Comparison of ENCODE assay signal across 1 cellular context in genomic region chr1:228463009-228463558, GRCh38.
TF ChIP-seq lines count a peak whose summit lies in the region.

No MANE protein-coding gene starts in this region.

TF ChIP-seq in GM23338, 12 proteins besides CTCF, POLR2A, EP300 and RAD21 (continued from another document):
- TF ChIP-seq ZNF462 (CRISPR knock-in tag; IDR thresholded peaks at IDR 0.05), result no peak
- TF ChIP-seq POLR2AphosphoS5 (IDR thresholded peaks at IDR 0.05; ENCODE audit: low read depth), result no peak
- no peak for TF ChIP-seq STAT1 (IDR thresholded peaks at IDR 0.05; ENCODE audit: unreplicated experiment)
- TF ChIP-seq CREB1 (CRISPR knock-in tag; IDR thresholded peaks at IDR 0.05; ENCODE audit: low read depth), result no peak
- no peak for TF ChIP-seq JUNB (IDR thresholded peaks at IDR 0.05; ENCODE audit: unreplicated experiment)
- TF ChIP-seq ZNF331 (CRISPR knock-in tag; IDR thresholded peaks at IDR 0.05; ENCODE audit: low read depth), result no peak
- TF ChIP-seq ZNF114 (CRISPR knock-in tag; IDR thresholded peaks at IDR 0.05), result no peak
- no peak for TF ChIP-seq NANOG (IDR thresholded peaks at IDR 0.05; ENCODE audit: borderline replicate concordance)
- TF ChIP-seq EZH2phosphoT487 (IDR thresholded peaks at IDR 0.05; ENCODE audit: unreplicated experiment), result no peak
- TF ChIP-seq ETS1 (IDR thresholded peaks at IDR 0.05), result no peak
- TF ChIP-seq REST (IDR thresholded peaks at IDR 0.05; ENCODE audit: unreplicated experiment), result no peak
